8 cellular contexts compared by ENCODE assay signal in genomic region chr2:73780242-73780582, GRCh38. TPM values are rescaled to one million over a fixed set of nuclear protein-coding genes. Genes with fewer than 3 reads are reported as not detected.
DNase-seq lines count a peak whose midpoint lies in the region; ATAC-seq and TF ChIP-seq lines count a peak whose summit lies in the region.

No MANE protein-coding gene starts in this region.

- 2 to 6% methylated on average over 6 of the region's 6 CpGs for WGBS in sigmoid colon, 2 donors

- intact Hi-C loops in sigmoid colon (cut with DNase I): no loop called here

- H3K27me3 ChIP-seq in SJSA1 (replicated peaks) (no peaks in the 10 kb centered on the region), sigmoid colon (no peaks in the 10 kb centered on the region)

- H3K4me3 ChIP-seq in GM12864 (ENCODE audit: low read depth, low read length) (peak overlapping the region; percentile 81; the same call in 1 of the 2 replicates), SJSA1 (peak overlapping the region; percentile 83), sigmoid colon (peak overlapping the region; percentile 63 to 97 (median 76))

- TF ChIP-seq CTCF in GM12864 (IDR thresholded peaks at IDR 0.05; ENCODE audit: low read depth, low read length, missing control alignments): no peak
- TF ChIP-seq CTCF in sigmoid colon (IDR thresholded peaks at IDR 0.05): no peak

- no peak for ATAC-seq in GM19351 (IDR thresholded peaks at IDR 0.05; ENCODE audit: unreplicated experiment)

- no peak for DNase-seq in GM12864 (ENCODE audit: low read depth)
- no peak for DNase-seq in SJSA1 (ENCODE audit: low read depth in 1 of 2, low spot score in 2 of 2)
- no peak for DNase-seq in erythroblast (lab: John Stamatoyannopoulos, UW)
- DNase-seq in sigmoid colon: no peak
- DNase-seq in glomerular visceral epithelial cell (ENCODE audit: extremely low spot score): no peak
- DNase-seq in GF-D8 (lab: John Stamatoyannopoulos, UW): no peak
- no peak for DNase-seq in activated gamma-delta T cell treated with Interleukin-2 at 50 U/mL for 16 hours

- H3K9me3 ChIP-seq in SJSA1 (replicated peaks): no peaks in the 10 kb centered on the region
- H3K9me3 ChIP-seq in sigmoid colon: no peaks in the 10 kb centered on the region

- H3K4me1 ChIP-seq in SJSA1 (replicated peaks): peaks cover 11% of the 10 kb centered on the region
- peaks cover 0 to 21% (median 16%) of the 10 kb centered on the region in 4 donors for H3K4me1 ChIP-seq in sigmoid colon

- no peak for TF ChIP-seq EP300 in sigmoid colon (IDR thresholded peaks at IDR 0.05)

- peaks cover 21% of the 10 kb centered on the region for H3K36me3 ChIP-seq in SJSA1
- peaks cover 0 to 18% (median 2%) of the 10 kb centered on the region in 4 donors for H3K36me3 ChIP-seq in sigmoid colon

- TF ChIP-seq POLR2A in erythroblast (IDR thresholded peaks at IDR 0.05; ENCODE audit: low read length) (peak; percentile 18), sigmoid colon (IDR thresholded peaks at IDR 0.05) (no peak)

- H3K27ac ChIP-seq in SJSA1 (no peak overlapping the region), sigmoid colon (peak overlapping the region; percentile 84 to 97 (median 88))

RNA-seq across cellular contexts. Expression of gene DUSP11, which starts 0.3 kb away (rescaled TPM):
- total RNA-seq in SJSA1 (2014; rRNA removed; shearing (Covaris generic)): 30.3 and 40.4 TPM in 2 replicates
- 10 to 100 TPM; 12.9 to 34.7 (median 25.8) TPM for total RNA-seq in sigmoid colon
- polyA plus RNA-seq in sigmoid colon: 10 to 100 TPM; 16.2 to 25.7 (median 22.8) TPM

RNA-seq across cellular contexts. Expression of gene C2orf78, which starts 3.8 kb away (rescaled TPM):
- total RNA-seq in SJSA1 (2014; rRNA removed; shearing (Covaris generic)): 0.03 TPM in 1 of 2 replicates, not detected in the other
- not detected for total RNA-seq in sigmoid colon
- polyA plus RNA-seq in sigmoid colon: not detected

RNA-seq across cellular contexts. Expression of gene TPRKB, which starts 43.1 kb away (rescaled TPM):
- 52.8 and 85.2 TPM in 2 replicates for total RNA-seq in SJSA1 (2014; rRNA removed; shearing (Covaris generic))
- 10 to 100 TPM; 19.0 to 45.9 (median 40.2) TPM for total RNA-seq in sigmoid colon
- 10 to 100 TPM; 53.8 to 86.2 (median 77.5) TPM for polyA plus RNA-seq in sigmoid colon

RNA-seq across cellular contexts. Expression of gene STAMBP, which starts 48.5 kb away (rescaled TPM):
- 61.6 and 76.6 TPM in 2 replicates for total RNA-seq in SJSA1 (2014; rRNA removed; shearing (Covaris generic))
- 10 to 100 TPM; 23.5 to 37.0 (median 27.4) TPM for total RNA-seq in sigmoid colon
- 10 to 100 TPM; 37.3 to 55.3 (median 44.4) TPM for polyA plus RNA-seq in sigmoid colon
